Comparison of ENCODE assay signal across 22 cellular contexts in genomic region chr6:66961191-66961590, GRCh38.
A peak's percentile ranks its signal among the peaks of the same experiment; 100 is the strongest.
DNase-seq lines count a peak whose midpoint lies in the region; ATAC-seq and TF ChIP-seq lines count a peak whose summit lies in the region.
"Had no signal": no experiment of that assay in that cellular context is flagged by ENCODE, and none has a peak within 500 bp of the region (broad histone marks: within the 10 kb centered on the region; RNA-seq: fewer than 3 reads in every experiment).

No MANE protein-coding gene starts in this region.

- H3K4me1 ChIP-seq in mammary epithelial cell (ENCODE audit: insufficient read depth, low read length): peaks cover 8% of the 10 kb centered on the region
- H3K4me1 ChIP-seq in breast epithelium: no peaks in the 10 kb centered on the region
- H3K4me1 ChIP-seq: BLaER1, Caco-2 had no signal

- in situ Hi-C loops in mammary epithelial cell (cut with MboI; ENCODE audit: low sequenced_read_pairs in 2 of 2): no loop called here

- H3K9me3 ChIP-seq in mammary epithelial cell (replicated peaks; ENCODE audit: insufficient read depth, low read length) (peaks cover 2% of the 10 kb centered on the region), breast epithelium (no peaks in the 10 kb centered on the region)
- H3K9me3 ChIP-seq: BLaER1, Caco-2 had no signal

- H3K9ac ChIP-seq in mammary epithelial cell (ENCODE audit: insufficient read depth, low read length): no peak overlapping the region
- H3K9ac ChIP-seq: BLaER1 had no signal

- peak overlapping the region; percentile 31 for H3K4me2 ChIP-seq in mammary epithelial cell (ENCODE audit: insufficient read depth, low read depth, low read length)
- H3K4me2 ChIP-seq: BLaER1 had no signal

- no peaks in the 10 kb centered on the region for H3K79me2 ChIP-seq in mammary epithelial cell (ENCODE audit: insufficient read depth, low read length)

- H3K4me3 ChIP-seq in mammary epithelial cell (replicated peaks in 1 of 3; ENCODE audit: insufficient read depth in 1 of 3, low read depth in 2 of 3, low read length in 3 of 3) (no peak overlapping the region), breast epithelium (no peak overlapping the region), epithelial cell of esophagus (ENCODE audit: low read length) (no peak overlapping the region)
- H3K4me3 ChIP-seq: BLaER1, GM12878 had no signal

- TF ChIP-seq POLR2A in breast epithelium (IDR thresholded peaks at IDR 0.05): no peak

- no peak overlapping the region for H3K27ac ChIP-seq in mammary epithelial cell (ENCODE audit: insufficient read depth, low read depth, low read length)
- no peak overlapping the region for H3K27ac ChIP-seq in breast epithelium
- H3K27ac ChIP-seq in RWPE1: no peak overlapping the region
- H3K27ac ChIP-seq: 22Rv1, BLaER1, C4-2B had no signal

- CTCF ChIA-PET in mammary epithelial cell (lab: Charles Lee; ENCODE audit: low non-redundant PET) (no interaction called here), RWPE1 (lab: Yijun Ruan, JAX) (no interaction called here)

- intact Hi-C loops in mammary epithelial cell (cut with micrococcal nuclease) (no loop called here), breast epithelium (cut with DNase I; ENCODE audit: low total_unique reads) (no loop called here)

- ATAC-seq in HG02798 (IDR thresholded peaks at IDR 0.05; ENCODE audit: poor library complexity, unreplicated experiment) (no peak), HG02610 (IDR thresholded peaks at IDR 0.05; ENCODE audit: unreplicated experiment) (no peak)
- ATAC-seq: CD8-positive, alpha-beta T cell had no signal

- H3K36me3 ChIP-seq in mammary epithelial cell (ENCODE audit: insufficient read depth, low read length): no peaks in the 10 kb centered on the region
- no peaks in the 10 kb centered on the region for H3K36me3 ChIP-seq in breast epithelium
- H3K36me3 ChIP-seq: BLaER1 had no signal

- dilution Hi-C loops in mammary epithelial cell (cut with HindIII; ENCODE audit: low sequenced_read_pairs): no loop called here

- no TSS peak for BruUV-seq in mammary epithelial cell (replicated peaks; lab: Mats Ljungman, UMichigan)

- no peak for TF ChIP-seq CTCF in mammary epithelial cell (conservative IDR thresholded peaks at IDR 0.05 in 1 of 2, IDR thresholded peaks at IDR 0.05 in 1 of 2; ENCODE audit: extremely low read depth in 1 of 2, insufficient read depth in 1 of 2, low read depth in 1 of 2, low read length in 2 of 2)
- TF ChIP-seq CTCF in breast epithelium (IDR thresholded peaks at IDR 0.05): no peak
- TF ChIP-seq CTCF in RWPE1 (conservative IDR thresholded peaks at IDR 0.05; ENCODE audit: low read depth): no peak
- TF ChIP-seq CTCF in epithelial cell of esophagus (IDR thresholded peaks at IDR 0.05; ENCODE audit: insufficient read depth, low read depth, low read length, missing control alignments): no peak

- peak; percentile 14 for DNase-seq in mammary epithelial cell
- no peak for DNase-seq in breast epithelium (ENCODE audit: low spot score in 2 of 2)
- peak; percentile 6 for DNase-seq in RWPE1 (ENCODE audit: low spot score)
- peak; percentile 62 for DNase-seq in epithelial cell of esophagus (ENCODE audit: low read depth)
- DNase-seq in NK-92 treated with Interleukin-12 subunit alpha and Interleukin-12 subunit beta, amount 100 ng/mL, for 24 hours (lab: John Stamatoyannopoulos, UW): no peak
- DNase-seq in activated CD4-positive, alpha-beta T cell treated with anti-CD3 and anti-CD28 coated beads, Interleukin-2, amount 50 U/mL, for 48 hours: no peak
- DNase-seq: Caco-2; CD4-positive, CD25-positive, alpha-beta regulatory T cell; CD8-positive, alpha-beta T cell; DMS 273 treated with DMSO at 0.1 percent for 48 hours; DMS79; EL; GDM1; GOT3; H7; HCEC 1CT had no signal

- POLR2A ChIA-PET in RWPE1 (lab: Yijun Ruan, JAX; ENCODE audit: low non-redundant PET): no interaction called here

- no peaks in the 10 kb centered on the region for H4K20me1 ChIP-seq in mammary epithelial cell (ENCODE audit: insufficient read depth, low read length)
- H4K20me1 ChIP-seq: BLaER1 had no signal

- H3K27me3 ChIP-seq in mammary epithelial cell (ENCODE audit: insufficient read depth, low read length) (no peaks in the 10 kb centered on the region), breast epithelium (no peaks in the 10 kb centered on the region)
- H3K27me3 ChIP-seq: BLaER1 had no signal

- H2AFZ ChIP-seq in mammary epithelial cell (ENCODE audit: low read depth, low read length): no peak overlapping the region

Comparison
In these comparisons a context has a peak if more than half of its experiments do, and no peak if none do; other contexts are left out.
1. DNase-seq: peak in mammary epithelial cell (single experiment), RWPE1 (single experiment) and epithelial cell of esophagus (single experiment); none in breast epithelium (0 of 2), NK-92 treated with Interleukin-12 subunit alpha and Interleukin-12 subunit beta, amount 100 ng/mL, for 24 hours (single experiment) and activated CD4-positive, alpha-beta T cell treated with anti-CD3 and anti-CD28 coated beads, Interleukin-2, amount 50 U/mL, for 48 hours (0 of 2).